8 cellular contexts compared by ENCODE assay signal in the genomic region with DNA sequence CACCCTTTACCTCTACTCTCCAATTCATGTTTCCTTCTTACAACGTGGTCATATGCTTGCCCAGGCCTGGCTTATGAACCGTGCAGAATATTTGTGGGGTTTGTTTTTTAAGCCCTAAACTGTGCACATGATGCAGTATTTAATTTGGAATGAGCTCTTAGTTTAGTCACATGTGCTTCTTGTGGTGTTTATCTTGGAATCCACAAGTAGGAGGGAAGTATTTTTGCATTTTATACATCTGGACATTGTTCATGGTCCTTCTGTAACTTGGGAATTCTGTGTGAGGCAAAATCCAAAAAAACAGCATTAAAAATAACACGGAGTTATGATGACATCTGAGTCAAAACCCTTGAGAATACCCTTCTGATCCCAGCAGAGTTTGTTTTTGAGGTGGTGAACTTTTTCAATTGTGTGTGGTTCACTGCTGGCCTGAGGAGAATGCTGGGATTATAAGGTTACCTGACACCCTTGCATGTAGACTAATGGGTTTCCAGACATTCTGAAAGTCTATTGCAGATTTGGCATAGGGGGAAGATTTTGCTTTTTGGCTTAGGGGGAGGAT.
DNase-seq lines count a peak whose midpoint lies in the region; ATAC-seq lines count a peak whose summit lies in the region.

No MANE protein-coding gene starts in this region.

- H3K27ac ChIP-seq in HUES48 (ENCODE audit: low read depth, low read length): peak overlapping the region; percentile 61
- H3K27ac ChIP-seq in thymus (ENCODE audit: low read depth): peak overlapping the region; percentile 61

- peak; percentile 71 for ATAC-seq in left lobe of liver
- ATAC-seq in GM21367 (IDR thresholded peaks at IDR 0.05; ENCODE audit: unreplicated experiment): no peak

- DNase-seq in cerebellar cortex (ENCODE audit: low spot score) (peak; percentile 72), left lobe of liver (ENCODE audit: low spot score) (no peak), HuH-7 (ENCODE audit: low spot score) (no peak), LoVo (ENCODE audit: low spot score) (no peak)
- no peak for DNase-seq in activated CD4-positive, CD25-positive, alpha-beta regulatory T cell treated with anti-CD3 and anti-CD28 coated beads, Interleukin-2, amount 50 U/mL, for 72 hours

- H3K27me3 ChIP-seq in HUES48 (ENCODE audit: control insufficient read depth, insufficient read depth, low read length): no peaks in the 10 kb centered on the region
- H3K27me3 ChIP-seq in thymus (ENCODE audit: control insufficient read depth, insufficient read depth): no peaks in the 10 kb centered on the region

- 85% methylated on average over 3 of the region's 3 CpGs for WGBS in thymus

- H3K9me3 ChIP-seq in HUES48 (ENCODE audit: control insufficient read depth, insufficient read depth, low read length): no peaks in the 10 kb centered on the region
- no peaks in the 10 kb centered on the region for H3K9me3 ChIP-seq in thymus (ENCODE audit: control insufficient read depth)

- H3K4me1 ChIP-seq in HUES48 (ENCODE audit: control insufficient read depth, insufficient read depth, low read length) (peaks cover 56% of the 10 kb centered on the region), thymus (ENCODE audit: control insufficient read depth, insufficient read depth, low read length) (peaks cover 6% of the 10 kb centered on the region)

- H3K4me3 ChIP-seq in HUES48 (ENCODE audit: low read depth, low read length) (no peak overlapping the region), thymus (ENCODE audit: low read length) (no peak overlapping the region)

- no peak overlapping the region for H3K9ac ChIP-seq in HUES48 (ENCODE audit: low read depth, low read length)

- H3K36me3 ChIP-seq in HUES48 (ENCODE audit: control insufficient read depth, insufficient read depth, low read length): no peaks in the 10 kb centered on the region
- H3K36me3 ChIP-seq in thymus (ENCODE audit: control insufficient read depth, insufficient read depth): no peaks in the 10 kb centered on the region
